Comparison of ENCODE assay signal across 8 cellular contexts in the genomic region with DNA sequence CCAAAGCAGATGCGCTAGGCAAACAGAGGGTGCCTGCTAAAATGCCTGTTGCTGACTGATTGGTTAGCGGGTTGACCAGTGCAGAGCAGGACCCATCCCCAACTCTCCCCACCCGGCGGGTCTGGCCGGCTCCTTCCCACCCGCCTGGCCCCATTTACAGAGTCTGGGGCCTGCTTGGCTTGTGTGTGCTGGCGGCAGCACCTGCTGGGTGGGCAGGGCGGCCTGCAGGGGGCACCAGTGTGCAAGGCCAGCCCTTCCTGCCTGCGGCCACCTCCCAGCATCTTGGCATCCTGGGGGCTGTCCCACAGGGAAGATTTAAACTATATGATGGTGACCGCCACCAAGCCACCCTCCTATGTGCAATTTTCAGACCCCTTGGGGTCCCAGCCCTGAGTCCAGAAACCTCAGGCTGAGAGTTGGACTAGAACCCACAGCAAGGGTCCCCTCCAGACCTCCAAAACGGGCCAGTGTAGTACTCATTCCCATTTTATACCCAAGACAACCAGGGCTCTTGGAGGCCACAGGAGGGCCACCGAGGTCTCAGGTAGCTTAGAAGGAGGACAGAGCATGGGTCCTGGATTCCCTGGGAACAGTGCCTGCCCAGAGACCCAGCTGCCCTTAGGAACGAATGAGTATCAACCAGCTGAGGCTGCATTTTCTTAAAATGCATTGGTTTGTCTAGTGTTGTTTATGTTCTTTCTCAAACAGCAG.
DNase-seq lines count a peak whose midpoint lies in the region; ATAC-seq and TF ChIP-seq lines count a peak whose summit lies in the region.

No MANE protein-coding gene starts in this region.

- intact Hi-C loops in Right ventricle myocardium inferior (cut with DNase I) (loop anchor here (5.0 to 10.0 kb wide), 5 partner anchors 50 to 398 kb away; no protein-coding TSS in a partner anchor), head of caudate nucleus (cut with DNase I) (loop anchor here (5.0 kb wide), 2 partner anchors 170 to 400 kb away; no protein-coding TSS in a partner anchor), sciatic nerve (cut with DNase I) (no loop called here)

- peak; percentile 83 for TF ChIP-seq CTCF in cardiac muscle cell (IDR thresholded peaks at IDR 0.05; ENCODE audit: low read depth, low read length)

- H3K27ac ChIP-seq in cardiac muscle cell, result peak overlapping the region; percentile 51

- no peaks in the 10 kb centered on the region for H3K36me3 ChIP-seq in cardiac muscle cell

- no peaks in the 10 kb centered on the region for H3K9me3 ChIP-seq in cardiac muscle cell (ENCODE audit: low read depth)

- peak; percentile 57 to 79 for DNase-seq in cardiac muscle cell (ENCODE audit: low read depth in 1 of 2, low spot score in 1 of 2)
- no peak for DNase-seq in Right ventricle myocardium inferior (ENCODE audit: missing footprints)
- DNase-seq in RPMI7951 (ENCODE audit: low read depth), result peak; percentile 31
- peak; percentile 67 for DNase-seq in activated gamma-delta T cell treated with Interleukin-2 at 50 U/mL for 16 hours
- peak in 41 of 42 donors; percentile 41 to 87 (median 72) for DNase-seq in head of caudate nucleus
- DNase-seq in sciatic nerve (ENCODE audit: low spot score), result peak; percentile 75
- no peak for DNase-seq in NCI-H2171 (lab: John Stamatoyannopoulos, UW)

- no peak overlapping the region for H3K4me3 ChIP-seq in cardiac muscle cell

- peaks cover 74% of the 10 kb centered on the region for H3K4me1 ChIP-seq in cardiac muscle cell (ENCODE audit: low read depth)

- ATAC-seq in Right ventricle myocardium inferior, result no peak
- ATAC-seq in HG02852 (IDR thresholded peaks at IDR 0.05; ENCODE audit: unreplicated experiment), result peak; percentile 70
- peak; percentile 61 for ATAC-seq in sciatic nerve

- H3K27me3 ChIP-seq in cardiac muscle cell, result no peaks in the 10 kb centered on the region

Comparison
In these comparisons a context has a peak if more than half of its experiments do, and no peak if none do; other contexts are left out.
1. DNase-seq: peak in cardiac muscle cell (2 of 2), RPMI7951 (single experiment), activated gamma-delta T cell treated with Interleukin-2 at 50 U/mL for 16 hours (single experiment), head of caudate nucleus (41 of 42) and sciatic nerve (single experiment); none in Right ventricle myocardium inferior (single experiment) and NCI-H2171 (single experiment).